ENCODE assay signal across 8 cellular contexts in the genomic region with DNA sequence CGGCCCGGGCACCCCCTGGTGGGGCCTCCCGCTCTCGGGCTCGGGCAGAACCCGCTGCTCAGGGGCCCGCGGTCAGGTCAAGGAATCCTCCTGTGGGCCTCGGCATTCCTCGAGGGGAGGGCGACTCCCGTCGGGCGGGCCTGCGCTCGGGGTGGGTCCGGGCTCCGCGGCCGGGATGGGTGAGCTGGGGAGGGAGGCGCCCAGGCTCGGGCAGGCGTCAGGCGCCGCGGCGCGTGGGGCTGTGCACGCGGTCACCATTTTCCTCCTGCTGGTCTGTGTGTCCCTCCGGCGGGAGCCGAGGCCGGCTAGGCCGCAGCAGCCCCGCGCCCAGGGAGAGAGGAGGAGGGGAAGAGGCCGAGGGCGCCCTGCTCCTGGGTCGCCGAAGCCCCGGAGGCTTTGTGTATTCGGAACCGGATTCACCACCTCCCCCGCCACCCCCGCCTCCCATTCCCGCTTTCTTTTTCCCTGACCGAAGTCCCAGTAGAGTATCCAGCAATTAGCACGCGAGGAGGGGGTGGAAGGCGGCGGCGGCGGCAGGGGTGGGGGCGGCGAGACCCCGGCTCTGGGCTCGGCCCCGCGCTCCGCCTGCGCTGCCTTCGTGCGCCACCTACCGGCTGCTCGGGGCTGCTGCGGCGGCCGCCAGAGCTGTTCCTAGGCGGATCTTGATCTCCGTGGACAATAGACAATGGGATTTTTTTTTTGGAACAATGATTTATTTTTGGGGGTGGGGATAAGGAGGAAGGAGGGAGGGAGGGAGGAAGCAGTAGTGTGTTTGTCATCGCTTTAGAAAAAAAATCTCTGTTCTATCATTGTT.
DNase-seq lines count a peak whose midpoint lies in the region; ATAC-seq and TF ChIP-seq lines count a peak whose summit lies in the region.

No MANE protein-coding gene starts in this region.

- no peak overlapping the region for H3K27ac ChIP-seq in CD8-positive, alpha-beta memory T cell (ENCODE audit: low read depth, low read length)
- H3K27ac ChIP-seq in ovary (peak overlapping the region; percentile 94 to 95), upper lobe of left lung (peak overlapping the region; percentile 90 to 94 (median 94))

- H3K27me3 Mint-ChIP-seq in CD8-positive, alpha-beta memory T cell: peaks cover 28 to 46% of the 10 kb centered on the region in 2 donors

- H3K4me1 ChIP-seq in CD8-positive, alpha-beta memory T cell (ENCODE audit: insufficient read depth, low read length): no peaks in the 10 kb centered on the region
- H3K4me1 ChIP-seq in ovary (ENCODE audit: insufficient read depth): peaks cover 5% of the 10 kb centered on the region
- peaks cover 10 to 19% (median 13%) of the 10 kb centered on the region in 4 donors for H3K4me1 ChIP-seq in upper lobe of left lung

- TF ChIP-seq CTCF in ovary (IDR thresholded peaks at IDR 0.05) (peak; percentile 78 to 85 (median 84)), upper lobe of left lung (IDR thresholded peaks at IDR 0.05) (peak; percentile 80 to 97 (median 84))

- H3K36me3 Mint-ChIP-seq in CD8-positive, alpha-beta memory T cell: no peaks in the 10 kb centered on the region

- POLR2A ChIA-PET in CD8-positive, alpha-beta memory T cell (lab: Charles Lee): interaction anchor here (0.7 kb wide), 1 partner anchor 10 kb away, joined by 3 read pairs; no protein-coding TSS in a partner anchor

- peaks cover 19% of the 10 kb centered on the region for H3K27me3 ChIP-seq in CD8-positive, alpha-beta memory T cell (ENCODE audit: insufficient read depth, low read length, poor library complexity, severe bottlenecking)
- no peaks in the 10 kb centered on the region for H3K27me3 ChIP-seq in MG63
- no peaks in the 10 kb centered on the region for H3K27me3 ChIP-seq in ovary
- no peaks in the 10 kb centered on the region for H3K27me3 ChIP-seq in upper lobe of left lung

- WGBS in ovary, 3 donors: 1% methylated on average over 44 to 72 of the region's 72 CpGs
- 0% methylated on average over 20 to 63 of the region's 72 CpGs for WGBS in upper lobe of left lung, 2 donors

- peak overlapping the region; percentile 37 for H3K4me3 ChIP-seq in CD8-positive, alpha-beta memory T cell (ENCODE audit: low read length)
- H3K4me3 ChIP-seq in MG63 (peak overlapping the region; percentile 37), ovary (peak overlapping the region; percentile 60), upper lobe of left lung (peak overlapping the region; percentile 59 to 75 (median 70))

- no peaks in the 10 kb centered on the region for H3K36me3 ChIP-seq in CD8-positive, alpha-beta memory T cell (ENCODE audit: insufficient read depth, low read length)
- no peaks in the 10 kb centered on the region for H3K36me3 ChIP-seq in MG63
- H3K36me3 ChIP-seq in ovary: no peaks in the 10 kb centered on the region
- no peaks in the 10 kb centered on the region for H3K36me3 ChIP-seq in upper lobe of left lung

- intact Hi-C loops in Right ventricle myocardium superior (cut with DNase I) (loop anchor here (5.0 kb wide), 4 partner anchors 101 to 516 kb away; a partner anchor contains a TSS), ovary (cut with DNase I) (loop anchor here (2.0 to 10.0 kb wide), 13 partner anchors 98 to 598 kb away; a partner anchor contains a TSS)

- H3K4me1 Mint-ChIP-seq in CD8-positive, alpha-beta memory T cell: peaks cover 7 to 9% (median 9%) of the 10 kb centered on the region in 3 donors

- ATAC-seq in GM21528 (IDR thresholded peaks at IDR 0.05; ENCODE audit: low FRiP score, unreplicated experiment): peak; percentile 75
- ATAC-seq in Right ventricle myocardium superior (ENCODE audit: poor library complexity): peak; percentile 94
- ATAC-seq in upper lobe of left lung (ENCODE audit: low FRiP score in 2 of 2): peak; percentile 83 to 96

- no peaks in the 10 kb centered on the region for H3K9me3 ChIP-seq in CD8-positive, alpha-beta memory T cell (ENCODE audit: low read length)
- H3K9me3 ChIP-seq in MG63 (no peaks in the 10 kb centered on the region), ovary (no peaks in the 10 kb centered on the region), upper lobe of left lung (no peaks in the 10 kb centered on the region)

- no peak overlapping the region for H3K27ac Mint-ChIP-seq in CD8-positive, alpha-beta memory T cell

- TF ChIP-seq EP300 in ovary (IDR thresholded peaks at IDR 0.05) (no peak), upper lobe of left lung (IDR thresholded peaks at IDR 0.05) (no peak)

- no peaks in the 10 kb centered on the region for H3K9me3 Mint-ChIP-seq in CD8-positive, alpha-beta memory T cell

- no peak for TF ChIP-seq POLR2A in ovary (IDR thresholded peaks at IDR 0.05)
- TF ChIP-seq POLR2A in upper lobe of left lung (IDR thresholded peaks at IDR 0.05): peak in 1 of 4 donors; percentile 36

- CTCF ChIA-PET in CD8-positive, alpha-beta memory T cell (lab: Charles Lee): interaction anchor here (0.6 to 5.8 kb wide), 28 partner anchors 9 to 647 kb away, joined by 3 to 54 read pairs (median 4); no protein-coding TSS in a partner anchor

- peak; percentile 37 to 61 (median 48) for DNase-seq in CD8-positive, alpha-beta memory T cell
- peak; percentile 64 for DNase-seq in MG63
- peak; percentile 55 for DNase-seq in SKM-1 treated with dmso at 0.1 percent for 144 hours (lab: John Stamatoyannopoulos, UW; ENCODE audit: unreplicated experiment)
- peak; percentile 26 for DNase-seq in activated naive CD8-positive, alpha-beta T cell treated with anti-CD3 and anti-CD28 coated beads, Interleukin-2, amount 50 U/mL, for 16 hours (ENCODE audit: low read depth, low spot score)
- DNase-seq in Right ventricle myocardium superior: peak; percentile 87
- DNase-seq in ovary: peak; percentile 78 to 89 (median 85)
- peak; percentile 72 to 95 for DNase-seq in upper lobe of left lung

- peak overlapping the region; percentile 49 to 82 (median 75) for H3K4me3 Mint-ChIP-seq in CD8-positive, alpha-beta memory T cell

Comparison
In these comparisons a context has a peak if more than half of its experiments do, and no peak if none do; other contexts are left out.
1. DNase-seq: peak in every context shown above with its lines; median percentile 87 in Right ventricle myocardium superior; 85 in ovary; 84 in upper lobe of left lung; 64 in MG63; 55 in SKM-1 treated with dmso at 0.1 percent for 144 hours; 48 in CD8-positive, alpha-beta memory T cell; 26 in activated naive CD8-positive, alpha-beta T cell treated with anti-CD3 and anti-CD28 coated beads, Interleukin-2, amount 50 U/mL, for 16 hours.